In genomic region chr19:7540761-7541480, GRCh38 we compare ENCODE assay signal across 12 cellular contexts. TPM values are rescaled to one million over a fixed set of nuclear protein-coding genes. Genes with fewer than 3 reads are reported as not detected.
DNase-seq lines count a peak whose midpoint lies in the region; ATAC-seq and TF ChIP-seq lines count a peak whose summit lies in the region.
"Had no signal": no experiment of that assay in that cellular context is flagged by ENCODE, and none has a peak within 500 bp of the region (broad histone marks: within the 10 kb centered on the region; RNA-seq: fewer than 3 reads in every experiment).

No MANE protein-coding gene starts in this region.

- peaks cover 3% of the 10 kb centered on the region for H3K79me2 ChIP-seq in SK-N-SH (ENCODE audit: insufficient read depth)

- H3K27me3 ChIP-seq in SK-N-SH (ENCODE audit: insufficient read depth) = no peaks in the 10 kb centered on the region
- H3K27me3 ChIP-seq: uterus had no signal

- H3K36me3 Mint-ChIP-seq in activated CD4-positive, alpha-beta T cell treated with anti-CD3 and anti-CD28 coated beads, Interleukin-2, amount 10 ng/mL, durations not matched to agents 24 days and 14 days (ENCODE audit: low read depth) = peaks cover 43% of the 10 kb centered on the region
- H3K36me3 Mint-ChIP-seq in CD14-positive monocyte = peaks cover 52 to 63% of the 10 kb centered on the region in 2 donors

- no peak for TF ChIP-seq RAD21 in SK-N-SH (IDR thresholded peaks at IDR 0.05; ENCODE audit: low read length)

- no peaks in the 10 kb centered on the region for H3K9me3 Mint-ChIP-seq in activated CD4-positive, alpha-beta T cell treated with anti-CD3 and anti-CD28 coated beads, Interleukin-2, amount 10 ng/mL, durations not matched to agents 24 days and 14 days
- H3K9me3 Mint-ChIP-seq in CD14-positive monocyte = peaks cover 0 to 5% (median 0%) of the 10 kb centered on the region in 7 donors

- H3K4me2 ChIP-seq in SK-N-SH = no peak overlapping the region

- DNase-seq in activated CD4-positive, alpha-beta T cell treated with anti-CD3 and anti-CD28 coated beads, Interleukin-2, amount 50 U/mL, for 48 hours = peak; percentile 50 to 61
- no peak for DNase-seq in activated CD4-positive, alpha-beta T cell treated with anti-CD3 and anti-CD28 coated beads, Interleukin-2, amount 10 ng/mL, durations not matched to agents 24 days and 14 days
- DNase-seq in SK-N-SH (peak; percentile 73), CD14-positive monocyte (ENCODE audit: low spot score) (no peak), NCI-H526 treated with DMSO at 0.1 percent for 48 hours (lab: John Stamatoyannopoulos, UW) (no peak), NCI-H187 (lab: John Stamatoyannopoulos, UW) (no peak)
- DNase-seq in stimulated activated CD4-positive, alpha-beta T cell treated with anti-CD3 and anti-CD28 coated beads, TNF-alpha, amount 100 ng/mL, for 48 hours (ENCODE audit: low read depth in 3 of 3) = peak in 2 of 3 donors; percentile 21 to 51
- DNase-seq: NCI-H526, uterus had no signal

- intact Hi-C loops in activated CD4-positive, alpha-beta T cell treated with anti-CD3 and anti-CD28 coated beads, Interleukin-2, amount 10 ng/mL, durations not matched to agents 24 days and 14 days (cut with micrococcal nuclease) = no loop called here
- intact Hi-C loops in CD14-positive monocyte (cut with micrococcal nuclease) = loop anchor here (5.0 to 10.0 kb wide), 2 partner anchors 49 to 114 kb away; no protein-coding TSS in a partner anchor

- H3K27ac ChIP-seq in SK-N-SH (ENCODE audit: low read depth in 2 of 2, low read length in 1 of 2) = no peak overlapping the region
- H3K27ac ChIP-seq: uterus had no signal

- no peaks in the 10 kb centered on the region for H4K20me1 ChIP-seq in SK-N-SH (ENCODE audit: insufficient read depth)

- 76% methylated on average over 32 of the region's 40 CpGs for WGBS in SK-N-SH (ENCODE audit: low lambda C conversion rate)

- peaks cover 23% of the 10 kb centered on the region for H3K4me1 Mint-ChIP-seq in activated CD4-positive, alpha-beta T cell treated with anti-CD3 and anti-CD28 coated beads, Interleukin-2, amount 10 ng/mL, durations not matched to agents 24 days and 14 days
- H3K4me1 Mint-ChIP-seq in CD14-positive monocyte = peaks cover 57% of the 10 kb centered on the region

- no peak overlapping the region for H3K4me3 Mint-ChIP-seq in activated CD4-positive, alpha-beta T cell treated with anti-CD3 and anti-CD28 coated beads, Interleukin-2, amount 10 ng/mL, durations not matched to agents 24 days and 14 days
- no peak overlapping the region for H3K4me3 Mint-ChIP-seq in CD14-positive monocyte

- CTCF ChIA-PET in SK-N-SH (lab: Yijun Ruan, JAX) = interaction anchor here (1.5 kb wide), 1 partner anchor 27 kb away, joined by 5 read pairs; no protein-coding TSS in a partner anchor

- no peaks in the 10 kb centered on the region for H3F3A ChIP-seq in SK-N-SH (replicated peaks; ENCODE audit: insufficient read depth)

- POLR2A ChIA-PET in SK-N-SH (lab: Yijun Ruan, JAX) = no interaction called here

- H2AFZ ChIP-seq in SK-N-SH (ENCODE audit: low read depth) = no peak overlapping the region

- no peak overlapping the region for H3K4me3 ChIP-seq in SK-N-SH (ENCODE audit: low read depth in 2 of 2, low read length in 1 of 2)
- H3K4me3 ChIP-seq: uterus had no signal

- no peak for TF ChIP-seq EP300 in SK-N-SH (IDR thresholded peaks at IDR 0.05; ENCODE audit: borderline replicate concordance in 1 of 2, low read depth in 1 of 2, low read length in 1 of 2)

- TF ChIP-seq CTCF in SK-N-SH (IDR thresholded peaks at IDR 0.05) (no peak), CD14-positive monocyte (IDR thresholded peaks at IDR 0.05) (no peak)

- no peak overlapping the region for H3K27ac Mint-ChIP-seq in activated CD4-positive, alpha-beta T cell treated with anti-CD3 and anti-CD28 coated beads, Interleukin-2, amount 10 ng/mL, durations not matched to agents 24 days and 14 days
- no peak overlapping the region for H3K27ac Mint-ChIP-seq in CD14-positive monocyte

- peaks cover 0 to 4% of the 10 kb centered on the region in 2 experiments; a peak in 2 of 4 replicates for H3K4me1 ChIP-seq in SK-N-SH (ENCODE audit: control insufficient read depth in 1 of 2, insufficient read depth in 2 of 2, low read depth in 1 of 2, low read length in 1 of 2)

- H3K9ac ChIP-seq in SK-N-SH = no peak overlapping the region

- H3K27me3 Mint-ChIP-seq in activated CD4-positive, alpha-beta T cell treated with anti-CD3 and anti-CD28 coated beads, Interleukin-2, amount 10 ng/mL, durations not matched to agents 24 days and 14 days = no peaks in the 10 kb centered on the region
- H3K27me3 Mint-ChIP-seq in CD14-positive monocyte (ENCODE audit: low read depth in 3 of 3) = no peaks in the 10 kb centered on the region

- no peaks in the 10 kb centered on the region for H3K9me2 ChIP-seq in SK-N-SH

- peak; percentile 2 for ATAC-seq in esophagus mucosa

- peaks cover 21 to 40% of the 10 kb centered on the region in 2 experiments for H3K36me3 ChIP-seq in SK-N-SH (replicated peaks in 1 of 2; ENCODE audit: control insufficient read depth in 1 of 2, insufficient read depth in 2 of 2, low read length in 1 of 2)
- H3K36me3 ChIP-seq: uterus had no signal

- H3K9me3 ChIP-seq in SK-N-SH = no peaks in the 10 kb centered on the region
- H3K9me3 ChIP-seq: uterus had no signal

TF ChIP-seq in SK-N-SH, 30 proteins besides CTCF, POLR2A, EP300 and RAD21 (continues in another document):
- TF ChIP-seq SMC3 (IDR thresholded peaks at IDR 0.05; ENCODE audit: low read depth, low read length) (no peak), FOSL2 (IDR thresholded peaks at IDR 0.05; ENCODE audit: borderline replicate concordance, low read depth) (no peak; the same call in 1 of the 2 replicates), YY1 (IDR thresholded peaks at IDR 0.05; ENCODE audit: low read depth) (no peak), FOXJ3 (CRISPR knock-in tag; IDR thresholded peaks at IDR 0.05) (no peak), IRF3 (IDR thresholded peaks at IDR 0.05; ENCODE audit: low read depth, low read length) (no peak), ELF1 (IDR thresholded peaks at IDR 0.05) (no peak), ZBTB33 (IDR thresholded peaks at IDR 0.05; ENCODE audit: borderline replicate concordance, low read depth) (no peak)

RNA-seq across cellular contexts. Expression of gene PNPLA6, which starts 5.4 kb away (rescaled TPM):
- 122 and 125 TPM in 2 replicates for total RNA-seq in activated CD4-positive, alpha-beta T cell treated with anti-CD3 and anti-CD28 coated beads, Interleukin-2, amount 10 ng/mL, durations not matched to agents 24 days and 14 days
- 40.5 and 90.5 TPM in 2 replicates for polyA plus RNA-seq in SK-N-SH (2012; rRNA removed)
- polyA plus RNA-seq in SK-N-SH (2012; cell fraction: cytosol; rRNA removed) = 24.6 and 35.9 TPM in 2 replicates
- polyA plus RNA-seq in SK-N-SH (2012; cell fraction: nucleus; rRNA removed) = 203 and 312 TPM in 2 replicates
- 48.1 TPM for total RNA-seq in esophagus mucosa
- 10 to 100 TPM; 11.2 to 14.4 TPM for polyA plus RNA-seq in CD14-positive monocyte

RNA-seq across cellular contexts. Expression of gene MCOLN1, which starts 18.5 kb away (rescaled TPM):
- 13.3 and 13.7 TPM in 2 replicates for total RNA-seq in activated CD4-positive, alpha-beta T cell treated with anti-CD3 and anti-CD28 coated beads, Interleukin-2, amount 10 ng/mL, durations not matched to agents 24 days and 14 days
- polyA plus RNA-seq in SK-N-SH (2012; rRNA removed) (28.4 and 28.9 TPM in 2 replicates), CD14-positive monocyte (10 to 100 TPM; 32.8 to 34.3 TPM)
- 10.6 and 12.9 TPM in 2 replicates for polyA plus RNA-seq in SK-N-SH (2012; cell fraction: cytosol; rRNA removed)
- polyA plus RNA-seq in SK-N-SH (2012; cell fraction: nucleus; rRNA removed) = 65.9 and 69.2 TPM in 2 replicates
- 9.2 TPM for total RNA-seq in esophagus mucosa

RNA-seq across cellular contexts. Expression of gene ZNF358, which starts 25.0 kb away (rescaled TPM):
- 5.1 and 5.7 TPM in 2 replicates for total RNA-seq in activated CD4-positive, alpha-beta T cell treated with anti-CD3 and anti-CD28 coated beads, Interleukin-2, amount 10 ng/mL, durations not matched to agents 24 days and 14 days
- 29.7 and 49.3 TPM in 2 replicates for polyA plus RNA-seq in SK-N-SH (2012; rRNA removed)
- polyA plus RNA-seq in SK-N-SH (2012; cell fraction: cytosol; rRNA removed) = 21.6 and 32.0 TPM in 2 replicates
- polyA plus RNA-seq in SK-N-SH (2012; cell fraction: nucleus; rRNA removed) = 28.1 and 53.6 TPM in 2 replicates
- 11.2 TPM for total RNA-seq in esophagus mucosa
- 1 to 10 TPM in 1 of 2 donors, under 1 TPM in 1; 0.41 to 1.0 TPM for polyA plus RNA-seq in CD14-positive monocyte

RNA-seq across cellular contexts. Expression of gene PEX11G, which starts 52.1 kb away (rescaled TPM):
- 1.1 and 1.2 TPM in 2 replicates for total RNA-seq in activated CD4-positive, alpha-beta T cell treated with anti-CD3 and anti-CD28 coated beads, Interleukin-2, amount 10 ng/mL, durations not matched to agents 24 days and 14 days
- polyA plus RNA-seq in SK-N-SH (2012; rRNA removed) (6.1 and 6.4 TPM in 2 replicates), CD14-positive monocyte (1 to 10 TPM; 1.4 to 3.0 TPM)
- 3.9 and 5.3 TPM in 2 replicates for polyA plus RNA-seq in SK-N-SH (2012; cell fraction: cytosol; rRNA removed)
- polyA plus RNA-seq in SK-N-SH (2012; cell fraction: nucleus; rRNA removed) = 5.7 and 8.6 TPM in 2 replicates
- 4.8 TPM for total RNA-seq in esophagus mucosa

RNA-seq across cellular contexts. Expression of gene CAMSAP3, which starts 54.7 kb away (rescaled TPM):
- 0.09 and 0.69 TPM in 2 replicates for total RNA-seq in activated CD4-positive, alpha-beta T cell treated with anti-CD3 and anti-CD28 coated beads, Interleukin-2, amount 10 ng/mL, durations not matched to agents 24 days and 14 days
- polyA plus RNA-seq in SK-N-SH (2012; rRNA removed) (0.05 and 0.08 TPM in 2 replicates), CD14-positive monocyte (not detected)
- 0.09 and 0.21 TPM in 2 replicates for polyA plus RNA-seq in SK-N-SH (2012; cell fraction: cytosol; rRNA removed)
- 0.37 and 1.0 TPM in 2 replicates for polyA plus RNA-seq in SK-N-SH (2012; cell fraction: nucleus; rRNA removed)
- total RNA-seq in esophagus mucosa = 21.2 TPM
- total RNA-seq: aorta had no signal
- polyA plus RNA-seq: AG04450 had no signal

Comparison
In these comparisons a context has a peak if more than half of its experiments do, and no peak if none do; other contexts are left out.
1. DNase-seq: peak in activated CD4-positive, alpha-beta T cell treated with anti-CD3 and anti-CD28 coated beads, Interleukin-2, amount 50 U/mL, for 48 hours (2 of 2), SK-N-SH (single experiment) and stimulated activated CD4-positive, alpha-beta T cell treated with anti-CD3 and anti-CD28 coated beads, TNF-alpha, amount 100 ng/mL, for 48 hours (2 of 3); none in activated CD4-positive, alpha-beta T cell treated with anti-CD3 and anti-CD28 coated beads, Interleukin-2, amount 10 ng/mL, durations not matched to agents 24 days and 14 days (single experiment), CD14-positive monocyte (single experiment), NCI-H526 treated with DMSO at 0.1 percent for 48 hours (single experiment) and NCI-H187 (0 of 2).